In the genomic region with DNA sequence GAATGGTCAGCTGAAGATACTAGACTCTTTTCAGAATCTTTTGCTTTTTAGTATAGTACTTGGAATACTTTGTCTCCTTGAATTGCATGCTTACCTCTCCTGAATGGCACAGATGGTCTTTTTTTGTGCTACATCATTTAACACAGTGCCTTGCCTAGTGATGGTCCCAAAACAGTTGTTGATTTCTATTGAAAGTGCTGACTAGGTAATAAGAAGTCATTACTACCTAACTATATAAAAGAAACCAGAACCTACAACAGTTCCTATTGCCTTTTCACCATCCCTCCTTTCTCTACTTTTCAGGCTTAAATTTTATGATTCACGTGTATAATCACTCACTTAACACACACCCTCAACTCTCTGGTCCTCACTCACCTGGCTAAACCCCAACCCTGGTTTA, we compare ENCODE assay signal across 8 cellular contexts.
"Had no signal": no experiment of that assay in that cellular context is flagged by ENCODE, and none has a peak within 500 bp of the region (broad histone marks: within the 10 kb centered on the region; RNA-seq: fewer than 3 reads in every experiment).

No MANE protein-coding gene starts in this region.

- H3K27ac ChIP-seq: HL-60 had no signal

- H3K27ac Mint-ChIP-seq: GM23338, H9 had no signal

- DNase-seq: H9, HCEC 1CT, KG1 had no signal

- ATAC-seq: GM23338 had no signal

- H3K9me3 Mint-ChIP-seq: GM23338, H9, IgD-negative memory B cell had no signal

- H3K4me3 Mint-ChIP-seq: GM23338, H9, IgD-negative memory B cell had no signal

- H3K4me2 ChIP-seq: GM23338 had no signal

- FAIRE-seq: H1, H54 had no signal

- H2AFZ ChIP-seq: GM23338 had no signal

- H3K4me3 ChIP-seq: GM23338 had no signal
